ENCODE assay signal across 21 cellular contexts in genomic region chr9:97572892-97573365, GRCh38.
"Had no signal": no experiment of that assay in that cellular context is flagged by ENCODE, and none has a peak within 500 bp of the region (broad histone marks: within the 10 kb centered on the region; RNA-seq: fewer than 3 reads in every experiment).

No MANE protein-coding gene starts in this region.

- DNase-seq: activated CD4-positive, alpha-beta T cell treated with anti-CD3 and anti-CD28 coated beads, Interleukin-2, amount 10 ng/mL, durations not matched to agents 24 days and 14 days; activated CD4-positive, CD25-positive, alpha-beta regulatory T cell; activated gamma-delta T cell; activated T-cell treated with anti-CD3 and anti-CD28 coated beads, Interleukin-2, amount 50 U/mL, for 24 hours; amniotic stem cell; effector memory CD8-positive, alpha-beta T cell; foreskin melanocyte; immature natural killer cell; left colon; ovary; stimulated activated CD4-positive, alpha-beta T cell treated with anti-CD3 and anti-CD28 coated beads, Interleukin-4, amount 100 ng/mL, for 4 hours; stimulated activated CD8-positive, alpha-beta memory T cell treated with anti-CD3 and anti-CD28 coated beads, Interleukin-4, amount 100 ng/mL, for 48 hours; stimulated activated naive CD4-positive, alpha-beta T cell treated with Interleukin-2 at 50 U/mL for 16 hours; substantia nigra had no signal

- H3K36me3 ChIP-seq: ovary had no signal

- H3K27me3 ChIP-seq: heart left ventricle, ovary, upper lobe of left lung had no signal

- H3K27me3 Mint-ChIP-seq: activated naive CD8-positive, alpha-beta T cell; activated T-cell treated with anti-CD3 and anti-CD28 coated beads, Interleukin-2, amount 50 U/mL, for 24 hours had no signal

- H3K4me3 ChIP-seq: heart left ventricle, ovary, skin epidermis, upper lobe of left lung had no signal

- H3K36me3 Mint-ChIP-seq: activated naive CD8-positive, alpha-beta T cell; brain; immature natural killer cell had no signal

- H3K9me3 Mint-ChIP-seq: activated CD4-positive, alpha-beta T cell treated with anti-CD3 and anti-CD28 coated beads, Interleukin-2, amount 10 ng/mL, durations not matched to agents 24 days and 14 days; activated T-cell treated with anti-CD3 and anti-CD28 coated beads, Interleukin-2, amount 50 U/mL, for 24 hours; brain; effector memory CD8-positive, alpha-beta T cell; immature natural killer cell; neural crest cell; T-helper 2 cell treated with Interferon-gamma antibody and Interleukin-4, amounts not matched to agents 5 μg/mL and 100 μg/mL, for 36 hours had no signal

- H3K9me3 ChIP-seq: heart left ventricle, ovary, upper lobe of left lung had no signal

- H3K27ac Mint-ChIP-seq: activated CD4-positive, alpha-beta T cell treated with anti-CD3 and anti-CD28 coated beads, Interleukin-2, amount 10 ng/mL, durations not matched to agents 24 days and 14 days; activated naive CD8-positive, alpha-beta T cell; activated T-cell treated with anti-CD3 and anti-CD28 coated beads, Interleukin-2, amount 50 U/mL, for 24 hours; brain; effector memory CD8-positive, alpha-beta T cell; T-helper 2 cell treated with Interferon-gamma antibody and Interleukin-4, amounts not matched to agents 5 μg/mL and 100 μg/mL, for 36 hours had no signal

- H3K27ac ChIP-seq: ovary, upper lobe of left lung had no signal

- ATAC-seq: effector memory CD8-positive, alpha-beta T cell; left colon had no signal

- H3K4me1 Mint-ChIP-seq: neural crest cell had no signal

- H3K4me3 Mint-ChIP-seq: activated CD4-positive, alpha-beta T cell treated with anti-CD3 and anti-CD28 coated beads, Interleukin-2, amount 10 ng/mL, durations not matched to agents 24 days and 14 days; activated T-cell treated with anti-CD3 and anti-CD28 coated beads, Interleukin-2, amount 50 U/mL, for 24 hours; brain; effector memory CD8-positive, alpha-beta T cell; neural crest cell; T-helper 2 cell treated with Interferon-gamma antibody and Interleukin-4, amounts not matched to agents 5 μg/mL and 100 μg/mL, for 36 hours had no signal

- H3K4me1 ChIP-seq: upper lobe of left lung had no signal
